In genomic region chr14:73633517-73634332, GRCh38 we compare ENCODE assay signal across 8 cellular contexts. TPM values are rescaled to one million over a fixed set of nuclear protein-coding genes. Genes with fewer than 3 reads are reported as not detected.
DNase-seq lines count a peak whose midpoint lies in the region; ATAC-seq and TF ChIP-seq lines count a peak whose summit lies in the region.

No MANE protein-coding gene starts in this region.

- no peaks in the 10 kb centered on the region for H3K9me3 ChIP-seq in HUES6 (ENCODE audit: control insufficient read depth, insufficient read depth, low read depth, low read length)
- H3K9me3 ChIP-seq in Peyer's patch, result no peaks in the 10 kb centered on the region

- H3K27ac ChIP-seq in HUES6 (ENCODE audit: low read depth, low read length) (peak overlapping the region; percentile 64; the same call in 1 of the 2 replicates), Peyer's patch (peak overlapping the region in 2 of 4 donors; percentile 2 to 54)

- no peaks in the 10 kb centered on the region; the same call in 1 of the 2 replicates for H3K27me3 ChIP-seq in GM06990 (replicated peaks; ENCODE audit: control insufficient read depth, insufficient read depth, low read length)
- H3K27me3 ChIP-seq in HUES6 (ENCODE audit: control insufficient read depth, insufficient read depth, low read length), result no peaks in the 10 kb centered on the region; the same call in 1 of the 2 replicates
- H3K27me3 ChIP-seq in Peyer's patch, result no peaks in the 10 kb centered on the region

- no peak for TF ChIP-seq POLR2A in Peyer's patch (IDR thresholded peaks at IDR 0.05)

- H3K27ac Mint-ChIP-seq in naive B cell, result peak overlapping the region in 2 of 6 donors; percentile 68 to 81

- TF ChIP-seq CTCF in GM06990 (IDR thresholded peaks at IDR 0.05; ENCODE audit: insufficient read depth, low read length, poor library complexity, severe bottlenecking), result peak; percentile 83
- peak; percentile 79 to 92 (median 89) for TF ChIP-seq CTCF in Peyer's patch (IDR thresholded peaks at IDR 0.05)
- peak; percentile 91 for TF ChIP-seq CTCF in fibroblast of mammary gland (conservative IDR thresholded peaks at IDR 0.05; ENCODE audit: control insufficient read depth, insufficient read depth, low read depth, low read length)

- H3K4me3 ChIP-seq in GM06990 (replicated peaks; ENCODE audit: low read depth, low read length), result peak overlapping the region; percentile 53
- peak overlapping the region; percentile 68 for H3K4me3 ChIP-seq in HUES6 (ENCODE audit: low read depth, low read length)
- peak overlapping the region; percentile 45 to 63 (median 52) for H3K4me3 ChIP-seq in Peyer's patch
- H3K4me3 ChIP-seq in fibroblast of mammary gland (ENCODE audit: control insufficient read depth, low read depth, low read length), result peak overlapping the region; percentile 52

- peak overlapping the region; percentile 76 to 92 (median 84) for H3K4me3 Mint-ChIP-seq in naive B cell

- ATAC-seq in naive B cell (ENCODE audit: low read depth in 2 of 2) (peak; percentile 81 to 83), HG03039 (IDR thresholded peaks at IDR 0.05; ENCODE audit: unreplicated experiment) (no peak)
- peak; percentile 74 for ATAC-seq in stimulated activated naive CD8-positive, alpha-beta T cell treated with anti-CD3 and anti-CD28 coated beads, Interleukin-15, Interleukin-2, amounts not matched to agents 100 U/mL and 50 U/mL, for 24 hours

- peaks cover 4 to 10% (median 9%) of the 10 kb centered on the region in 3 donors for H3K4me1 Mint-ChIP-seq in naive B cell

- H3K36me3 Mint-ChIP-seq in naive B cell, result no peaks in the 10 kb centered on the region

- no peaks in the 10 kb centered on the region for H3K9me3 Mint-ChIP-seq in naive B cell

- DNase-seq in GM06990 (ENCODE audit: extremely low read depth, insufficient read length), result peak; percentile 57
- peak; percentile 59 to 87 (median 71) for DNase-seq in Peyer's patch
- DNase-seq in activated T-helper 9 cell treated with anti-CD3 and anti-CD28 coated beads, Interleukin-2, amount 50 U/mL, for 16 hours (ENCODE audit: low read depth), result peak; percentile 22
- peak; percentile 76 for DNase-seq in fibroblast of mammary gland (ENCODE audit: low read depth)
- DNase-seq in naive B cell, result peak; percentile 50
- DNase-seq in stimulated activated naive CD8-positive, alpha-beta T cell treated with anti-CD3 and anti-CD28 coated beads, Interleukin-15, Interleukin-2, amounts not matched to agents 100 U/mL and 50 U/mL, for 24 hours, result peak; percentile 66

- H3K4me1 ChIP-seq in HUES6 (ENCODE audit: control insufficient read depth, insufficient read depth, low read length), result peaks cover 5% of the 10 kb centered on the region; the same call in 1 of the 2 replicates
- peaks cover 0 to 9% (median 5%) of the 10 kb centered on the region in 4 donors for H3K4me1 ChIP-seq in Peyer's patch

- H3K9ac ChIP-seq in HUES6 (ENCODE audit: low read length), result peak overlapping the region; percentile 74

- no peaks in the 10 kb centered on the region for H3K36me3 ChIP-seq in GM06990 (ENCODE audit: control insufficient read depth, insufficient read depth, low read length)
- H3K36me3 ChIP-seq in HUES6 (ENCODE audit: control insufficient read depth, insufficient read depth, low read length), result no peaks in the 10 kb centered on the region
- no peaks in the 10 kb centered on the region for H3K36me3 ChIP-seq in Peyer's patch

- H3K27me3 Mint-ChIP-seq in naive B cell, result peaks cover 9 to 16% (median 9%) of the 10 kb centered on the region in 3 donors

RNA-seq across cellular contexts. Expression of gene DNAL1, which starts 11.1 kb away (rescaled TPM):
- total RNA-seq in Peyer's patch, result 1 to 10 TPM; 1.7 to 7.6 (median 4.6) TPM
- 1 to 10 TPM; 2.3 to 7.1 (median 2.9) TPM for polyA plus RNA-seq in naive B cell (ENCODE audit: low read depth in 6 of 6)

RNA-seq across cellular contexts. Expression of gene ACOT6, which starts 21.4 kb away (rescaled TPM):
- not detected for total RNA-seq in Peyer's patch
- not detected for polyA plus RNA-seq in naive B cell (ENCODE audit: low read depth in 6 of 6)

RNA-seq across cellular contexts. Expression of gene ACOT4, which starts 42.1 kb away (rescaled TPM):
- 1 to 10 TPM in 3 of 4 donors, not detected in 1; 4.3 to 4.8 (median 4.7) TPM for total RNA-seq in Peyer's patch
- polyA plus RNA-seq in naive B cell (ENCODE audit: low read depth in 6 of 6), result under 1 TPM in 4 of 6 donors, not detected in 2; 0.10 to 0.61 (median 0.35) TPM

Comparison
In these comparisons a context has a peak if more than half of its experiments do, and no peak if none do; other contexts are left out.
1. DNase-seq: peak in every context shown above with its lines; median percentile 76 in fibroblast of mammary gland; 71 in Peyer's patch; 66 in stimulated activated naive CD8-positive, alpha-beta T cell treated with anti-CD3 and anti-CD28 coated beads, Interleukin-15, Interleukin-2, amounts not matched to agents 100 U/mL and 50 U/mL, for 24 hours; 57 in GM06990; 50 in naive B cell; 22 in activated T-helper 9 cell treated with anti-CD3 and anti-CD28 coated beads, Interleukin-2, amount 50 U/mL, for 16 hours.